ENCODE assay signal across 1 cellular context in genomic region chr1:150293433-150294253, GRCh38.
TF ChIP-seq lines count a peak whose summit lies in the region.

TSS of gene MRPS21 (plus strand) at chr1:150293861. CDS start at chr1:150294367, 506 bp downstream.

TF ChIP-seq in GM12878, 131 proteins besides CTCF, POLR2A, EP300 and RAD21 (continued from another document):
- no peak for TF ChIP-seq ZBTB11 (CRISPR knock-in tag; IDR thresholded peaks at IDR 0.05)
